1 cellular context compared by ENCODE assay signal in genomic region chr6:165880721-165881120, GRCh38.
TF ChIP-seq lines count a peak whose summit lies in the region.

No MANE protein-coding gene starts in this region.

TF ChIP-seq in GM23338, 12 proteins besides CTCF, POLR2A, EP300 and RAD21 (continued from another document):
- TF ChIP-seq REST (IDR thresholded peaks at IDR 0.05; ENCODE audit: unreplicated experiment) = no peak
- no peak for TF ChIP-seq CREB1 (CRISPR knock-in tag; IDR thresholded peaks at IDR 0.05; ENCODE audit: low read depth)
- TF ChIP-seq ZNF114 (CRISPR knock-in tag; IDR thresholded peaks at IDR 0.05) = no peak
- TF ChIP-seq EZH2phosphoT487 (IDR thresholded peaks at IDR 0.05; ENCODE audit: unreplicated experiment) = no peak
